18 cellular contexts compared by ENCODE assay signal in the genomic region with DNA sequence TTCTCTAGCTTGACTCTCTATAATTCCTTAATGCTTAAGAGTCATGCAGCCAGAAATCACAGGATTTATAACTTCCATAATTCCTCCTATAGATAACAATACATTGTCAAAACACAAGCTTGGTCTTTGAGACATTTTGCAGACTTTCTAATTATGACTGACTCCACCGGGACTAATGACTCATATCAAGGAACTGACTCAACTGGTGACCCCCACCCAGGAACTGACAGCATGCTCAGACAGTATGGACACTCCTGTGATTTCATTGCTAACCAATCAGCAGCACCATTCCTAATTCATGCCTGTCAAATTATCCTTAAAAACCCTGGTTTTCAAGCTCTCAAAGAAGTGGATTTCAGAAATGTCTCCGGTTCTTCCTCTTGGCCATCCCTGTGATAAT.
"Had no signal": no experiment of that assay in that cellular context is flagged by ENCODE, and none has a peak within 500 bp of the region (broad histone marks: within the 10 kb centered on the region; RNA-seq: fewer than 3 reads in every experiment).

No MANE protein-coding gene starts in this region.

- DNase-seq: activated CD4-positive, alpha-beta memory T cell treated with anti-CD3 and anti-CD28 coated beads for 36 hours; activated CD4-positive, alpha-beta T cell treated with anti-CD3 and anti-CD28 coated beads for 48 hours; activated effector memory CD4-positive, alpha-beta T cell treated with Interleukin-2 at 50 U/mL for 16 hours; activated naive CD4-positive, alpha-beta T cell treated with anti-CD3 and anti-CD28 coated beads, Interleukin-2, amount 10 ng/mL, durations not matched to agents 7 days and 5 days; activated T-cell treated with anti-CD3 and anti-CD28 coated beads, Interleukin-2, amount 50 U/mL, for 72 hours; caudate nucleus; dermis blood vessel endothelial cell; effector CD8-positive, alpha-beta T cell; foreskin fibroblast; kidney glomerular epithelial cell; left ventricle myocardium inferior; natural killer cell; stimulated activated CD4-positive, alpha-beta T cell treated with anti-CD3 and anti-CD28 coated beads, Interleukin-4, amount 100 ng/mL, for 24 hours; stimulated activated naive CD4-positive, alpha-beta T cell treated with Interleukin-2 at 50 U/mL for 16 hours had no signal

- H3K4me3 ChIP-seq: esophagus muscularis mucosa, left ventricle myocardium inferior, prostate gland, thoracic aorta, vagina had no signal
